Comparison of ENCODE assay signal across 13 cellular contexts in the genomic region with DNA sequence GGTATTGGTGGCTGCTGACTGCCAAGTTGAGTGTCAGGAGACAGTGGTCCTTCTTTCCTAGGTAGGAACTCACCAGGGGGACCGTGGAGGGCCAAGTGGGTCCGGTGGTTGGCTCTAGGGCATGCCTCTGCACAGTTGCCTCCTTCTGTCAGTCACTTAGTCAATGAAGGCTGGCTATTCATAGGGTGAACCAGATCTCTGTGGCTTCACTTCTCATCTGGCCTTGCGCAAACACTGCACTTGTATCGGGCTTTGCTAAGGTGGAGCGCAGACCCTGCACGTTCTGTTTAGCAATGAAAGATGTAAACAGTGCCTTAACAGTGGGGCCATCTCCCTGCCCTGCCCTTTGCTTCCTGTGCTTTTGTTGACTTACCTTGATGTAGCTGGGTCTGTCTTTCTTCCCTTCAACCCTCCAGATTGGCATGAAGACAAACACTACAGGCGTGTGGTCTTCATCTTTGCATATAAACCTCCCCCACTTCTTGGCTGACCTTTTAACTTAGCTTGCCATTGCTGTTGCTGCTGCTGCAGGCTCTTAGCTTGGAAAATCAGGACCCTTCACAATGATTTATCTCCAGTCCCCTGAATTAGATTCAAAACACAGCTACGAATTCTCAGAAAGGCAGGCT. TPM values are rescaled to one million over a fixed set of nuclear protein-coding genes. Genes with fewer than 3 reads are reported as not detected.
DNase-seq lines count a peak whose midpoint lies in the region; ATAC-seq and TF ChIP-seq lines count a peak whose summit lies in the region.
"Had no signal": no experiment of that assay in that cellular context is flagged by ENCODE, and none has a peak within 500 bp of the region (broad histone marks: within the 10 kb centered on the region; RNA-seq: fewer than 3 reads in every experiment).

No MANE protein-coding gene starts in this region.

- H3K36me3 ChIP-seq in Loucy (ENCODE audit: insufficient read depth, low read length) (no peaks in the 10 kb centered on the region), heart left ventricle (no peaks in the 10 kb centered on the region)
- no peaks in the 10 kb centered on the region for H3K36me3 ChIP-seq in naive thymus-derived CD4-positive, alpha-beta T cell (ENCODE audit: control insufficient read depth in 2 of 3, insufficient read depth in 3 of 3, low read length in 3 of 3)
- H3K36me3 ChIP-seq: colonic mucosa, left lung had no signal

- WGBS in heart left ventricle, 4 donors: 70 to 82% (median 77%) methylated on average over 8 of the region's 8 CpGs

- peak overlapping the region; percentile 35 for H3K4me3 Mint-ChIP-seq in activated CD4-positive, alpha-beta memory T cell treated with anti-CD3 and anti-CD28 coated beads for 36 hours
- H3K4me3 Mint-ChIP-seq in naive thymus-derived CD4-positive, alpha-beta T cell: peak overlapping the region; percentile 53 to 99 (median 73)

- no peak for TF ChIP-seq POLR2A in heart left ventricle (IDR thresholded peaks at IDR 0.05)

- H3K9me3 Mint-ChIP-seq in activated CD4-positive, alpha-beta memory T cell treated with anti-CD3 and anti-CD28 coated beads for 36 hours: no peaks in the 10 kb centered on the region
- H3K9me3 Mint-ChIP-seq in naive thymus-derived CD4-positive, alpha-beta T cell: no peaks in the 10 kb centered on the region

- intact Hi-C loops in activated CD4-positive, alpha-beta memory T cell treated with anti-CD3 and anti-CD28 coated beads for 36 hours (cut with micrococcal nuclease): loop anchor here (5.0 kb wide), 1 partner anchor 1603 kb away; the partner anchor contains the start of gene HSPA8
- intact Hi-C loops in naive thymus-derived CD4-positive, alpha-beta T cell (cut with micrococcal nuclease): loop anchor here (1.0 to 10.0 kb wide), 3 partner anchors 8 to 1605 kb away; partner anchors contain the start of gene HSPA8 (in 1 of the 2)
- intact Hi-C loops in heart left ventricle (cut with DNase I): loop anchor here in 6 of 10 donors (5.0 to 10.0 kb wide), 5 partner anchors 73 to 135 kb away; no protein-coding TSS in a partner anchor

- POLR2A ChIA-PET in activated CD4-positive, alpha-beta memory T cell treated with anti-CD3 and anti-CD28 coated beads for 36 hours (lab: Charles Lee): interaction anchor here (1.1 kb wide), 1 partner anchor 8 kb away, joined by 3 read pairs; no protein-coding TSS in a partner anchor
- POLR2A ChIA-PET in naive thymus-derived CD4-positive, alpha-beta T cell (lab: Charles Lee): interaction anchor here (0.8 to 13.5 kb wide), 10 partner anchors 8 to 167 kb away, joined by 3 to 425 read pairs (median 5); partner anchors contain the start of genes SC5D, SORL1 and SORL1-AS1

- H3F3A ChIP-seq in Loucy (ENCODE audit: low read depth): no peaks in the 10 kb centered on the region

- peak overlapping the region; percentile 65 for H3K27ac ChIP-seq in naive thymus-derived CD4-positive, alpha-beta T cell (ENCODE audit: low read depth, low read length)
- peak overlapping the region in 1 of 12 donors; percentile 46 for H3K27ac ChIP-seq in heart left ventricle
- H3K27ac ChIP-seq: colonic mucosa, psoas muscle had no signal

- H3K4me1 Mint-ChIP-seq in activated CD4-positive, alpha-beta memory T cell treated with anti-CD3 and anti-CD28 coated beads for 36 hours (ENCODE audit: low read depth): peaks cover 99% of the 10 kb centered on the region
- peaks cover 94 to 100% (median 99%) of the 10 kb centered on the region in 7 donors for H3K4me1 Mint-ChIP-seq in naive thymus-derived CD4-positive, alpha-beta T cell

- no peaks in the 10 kb centered on the region for H3K9me2 ChIP-seq in Loucy (replicated peaks; ENCODE audit: low read depth, low read length)

- no peak for TF ChIP-seq CTCF in Loucy (conservative IDR thresholded peaks at IDR 0.05; ENCODE audit: low read length)
- TF ChIP-seq CTCF in heart left ventricle (IDR thresholded peaks at IDR 0.05): no peak

- H4K20me1 ChIP-seq in Loucy (ENCODE audit: insufficient read depth, low read length, poor library complexity, severe bottlenecking): peaks cover 39% of the 10 kb centered on the region

- H3K4me1 ChIP-seq in Loucy (ENCODE audit: insufficient read depth, low read length, poor library complexity, severe bottlenecking) (peaks cover 84% of the 10 kb centered on the region), heart left ventricle (peaks cover 0 to 38% (median 4%) of the 10 kb centered on the region in 12 donors)
- H3K4me1 ChIP-seq in naive thymus-derived CD4-positive, alpha-beta T cell (ENCODE audit: control insufficient read depth in 2 of 2, insufficient read depth in 2 of 2, low read length in 2 of 2): peaks cover 87 to 98% of the 10 kb centered on the region in 2 donors
- H3K4me1 ChIP-seq: psoas muscle had no signal

- peak overlapping the region; percentile 47 for H3K27ac Mint-ChIP-seq in activated CD4-positive, alpha-beta memory T cell treated with anti-CD3 and anti-CD28 coated beads for 36 hours
- H3K27ac Mint-ChIP-seq in naive thymus-derived CD4-positive, alpha-beta T cell: peak overlapping the region; percentile 65 to 99 (median 96)

- peaks cover 100% of the 10 kb centered on the region for H3K79me2 ChIP-seq in Loucy (ENCODE audit: insufficient read depth, low read length)

- H3K36me3 Mint-ChIP-seq in activated CD4-positive, alpha-beta memory T cell treated with anti-CD3 and anti-CD28 coated beads for 36 hours: peaks cover 3% of the 10 kb centered on the region
- peaks cover 4 to 55% (median 35%) of the 10 kb centered on the region in 5 donors for H3K36me3 Mint-ChIP-seq in naive thymus-derived CD4-positive, alpha-beta T cell

- ATAC-seq in naive thymus-derived CD4-positive, alpha-beta T cell: peak; percentile 60
- ATAC-seq in heart left ventricle (no peak), HG03457 (IDR thresholded peaks at IDR 0.05; ENCODE audit: unreplicated experiment) (no peak)
- ATAC-seq: left lung, Right ventricle myocardium inferior had no signal

- no peaks in the 10 kb centered on the region for H3K27me3 Mint-ChIP-seq in activated CD4-positive, alpha-beta memory T cell treated with anti-CD3 and anti-CD28 coated beads for 36 hours
- no peaks in the 10 kb centered on the region for H3K27me3 Mint-ChIP-seq in naive thymus-derived CD4-positive, alpha-beta T cell

- CTCF ChIA-PET in activated CD4-positive, alpha-beta memory T cell treated with anti-CD3 and anti-CD28 coated beads for 36 hours (lab: Charles Lee): interaction anchor here (6.1 kb wide), 1 partner anchor 9 kb away, joined by 50 read pairs; the partner anchor contains the start of genes SORL1 and SORL1-AS1
- CTCF ChIA-PET in naive thymus-derived CD4-positive, alpha-beta T cell (lab: Charles Lee): interaction anchor here (0.6 to 1.8 kb wide), 4 partner anchors 10 to 205 kb away, joined by 3 to 9 read pairs (median 4); no protein-coding TSS in a partner anchor

- H2AFZ ChIP-seq in Loucy (ENCODE audit: low read length): no peak overlapping the region

- DNase-seq in DMS53 (lab: John Stamatoyannopoulos, UW) (peak; percentile 83), heart left ventricle (no peak), cerebellum (ENCODE audit: low spot score) (no peak)
- peak; percentile 55 for DNase-seq in activated CD4-positive, alpha-beta memory T cell treated with anti-CD3 and anti-CD28 coated beads for 36 hours
- peak in 6 of 9 donors; percentile 33 to 64 (median 51) for DNase-seq in naive thymus-derived CD4-positive, alpha-beta T cell
- DNase-seq: colonic mucosa, DMS79 treated with DMSO at 0.1 percent for 48 hours, foreskin melanocyte, left lung, psoas muscle had no signal

- peak overlapping the region; percentile 87 for H3K4me2 ChIP-seq in Loucy (ENCODE audit: low read depth, low read length, poor library complexity, severe bottlenecking)

- no peaks in the 10 kb centered on the region for H3K27me3 ChIP-seq in Loucy (ENCODE audit: insufficient read depth, low read length, poor library complexity, severe bottlenecking)
- no peaks in the 10 kb centered on the region for H3K27me3 ChIP-seq in naive thymus-derived CD4-positive, alpha-beta T cell (ENCODE audit: control insufficient read depth in 2 of 2, insufficient read depth in 2 of 2, low read length in 2 of 2)
- H3K27me3 ChIP-seq in heart left ventricle: no peaks in the 10 kb centered on the region
- H3K27me3 ChIP-seq: colonic mucosa, left lung had no signal

- H3K9ac ChIP-seq in Loucy (ENCODE audit: low read depth, low read length, poor library complexity, severe bottlenecking): peak overlapping the region; percentile 8

- H3K4me3 ChIP-seq in Loucy (ENCODE audit: low read length, poor library complexity, severe bottlenecking) (peak overlapping the region; percentile 21), heart left ventricle (no peak overlapping the region)
- peak overlapping the region; percentile 49 for H3K4me3 ChIP-seq in naive thymus-derived CD4-positive, alpha-beta T cell (ENCODE audit: low read length)
- H3K4me3 ChIP-seq: colonic mucosa, left lung, psoas muscle had no signal

- H3K9me3 ChIP-seq in Loucy (ENCODE audit: insufficient read depth, low read depth, low read length) (no peaks in the 10 kb centered on the region), heart left ventricle (no peaks in the 10 kb centered on the region)
- H3K9me3 ChIP-seq in naive thymus-derived CD4-positive, alpha-beta T cell (ENCODE audit: control insufficient read depth in 2 of 3, low read length in 3 of 3): no peaks in the 10 kb centered on the region
- H3K9me3 ChIP-seq: colonic mucosa, left lung, psoas muscle had no signal

RNA-seq across cellular contexts. Expression of gene SORL1, which starts 7.4 kb away (rescaled TPM):
- 10 to 100 TPM; 48.1 to 49.3 TPM for total RNA-seq in activated CD4-positive, alpha-beta memory T cell treated with anti-CD3 and anti-CD28 coated beads for 36 hours
- 100 to 1,000 TPM; 179 to 555 (median 375) TPM for total RNA-seq in naive thymus-derived CD4-positive, alpha-beta T cell
- polyA plus RNA-seq in naive thymus-derived CD4-positive, alpha-beta T cell: 100 to 1,000 TPM; 165 to 249 TPM
- 10 to 100 TPM in 3 of 9 donors, 1 to 10 TPM in 6; 2.9 to 20.5 (median 5.8) TPM for total RNA-seq in heart left ventricle
- polyA plus RNA-seq in heart left ventricle: under 1 TPM; 0.72 to 0.83 TPM
- total RNA-seq in cerebellum: 41.6 TPM

Comparison
In these comparisons a context has a peak if more than half of its experiments do, and no peak if none do; other contexts are left out.
1. DNase-seq: peak in DMS53 (single experiment), activated CD4-positive, alpha-beta memory T cell treated with anti-CD3 and anti-CD28 coated beads for 36 hours (single experiment) and naive thymus-derived CD4-positive, alpha-beta T cell (6 of 9); none in heart left ventricle (0 of 5) and cerebellum (single experiment).
2. H3K4me3 ChIP-seq: peak in Loucy (single experiment) and naive thymus-derived CD4-positive, alpha-beta T cell (single experiment); none in heart left ventricle (0 of 12).